In the genomic region with DNA sequence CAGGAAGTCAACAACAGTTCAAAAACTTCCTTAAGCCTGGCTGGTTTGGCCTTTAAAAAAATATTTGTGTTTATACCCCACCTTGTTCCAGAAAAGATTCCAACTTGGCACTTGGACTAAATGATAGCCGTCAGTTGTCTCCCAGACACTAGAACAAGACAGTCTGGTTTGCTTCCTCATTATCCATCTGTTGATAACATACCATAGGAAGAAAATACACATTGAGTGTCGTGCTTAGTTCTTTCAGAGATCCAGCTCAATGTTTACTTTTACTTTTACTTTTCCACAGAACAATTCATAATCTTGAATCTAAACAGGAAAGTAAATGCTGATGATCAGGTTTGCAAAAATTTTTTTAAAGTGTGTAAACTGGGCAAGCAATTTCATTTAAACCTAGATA, we compare ENCODE assay signal across 14 cellular contexts. TPM values are rescaled to one million over a fixed set of nuclear protein-coding genes. Genes with fewer than 3 reads are reported as not detected.
DNase-seq lines count a peak whose midpoint lies in the region; ATAC-seq, FAIRE-seq and TF ChIP-seq lines count a peak whose summit lies in the region.
"Had no signal": no experiment of that assay in that cellular context is flagged by ENCODE, and none has a peak within 500 bp of the region (broad histone marks: within the 10 kb centered on the region; RNA-seq: fewer than 3 reads in every experiment).

No MANE protein-coding gene starts in this region.

- H3K4me1 Mint-ChIP-seq in WTC11 (peaks cover 21% of the 10 kb centered on the region), type B pancreatic cell (ENCODE audit: unreplicated experiment) (peaks cover 20% of the 10 kb centered on the region)

- 22 to 27% methylated on average over 2 of the region's 2 CpGs for WGBS in heart right ventricle, 2 donors

- H3K4me3 ChIP-seq in heart right ventricle, result peak overlapping the region in 3 of 10 donors; percentile 9 to 16 (median 11)
- no peak overlapping the region for H3K4me3 ChIP-seq in keratinocyte (ENCODE audit: control insufficient read depth in 2 of 3, extremely low read depth in 1 of 3, insufficient read depth in 2 of 3, low read depth in 1 of 3, low read length in 3 of 3)
- H3K4me3 ChIP-seq: SJCRH30, upper lobe of right lung had no signal

- no peaks in the 10 kb centered on the region for H3K9me1 ChIP-seq in keratinocyte (ENCODE audit: control insufficient read depth, extremely low read depth, insufficient read depth, low read length)

- POLR2A ChIA-PET in WTC11 (lab: Charles Lee), result no interaction called here

- DNase-seq in heart right ventricle, result no peak
- no peak for DNase-seq in Right ventricle myocardium superior
- DNase-seq in WTC11 (ENCODE audit: low spot score), result no peak
- DNase-seq in keratinocyte (ENCODE audit: low read depth, low spot score), result no peak
- DNase-seq in type B pancreatic cell (ENCODE audit: extremely low spot score, unreplicated experiment), result no peak
- no peak for DNase-seq in mesenteric fat pad (ENCODE audit: low spot score)
- DNase-seq: GOT3, NCI-H1417 treated with DMSO at 0.1 percent for 48 hours, SJCRH30, upper lobe of right lung had no signal

- intact Hi-C loops in heart right ventricle (cut with DNase I), result no loop called here
- intact Hi-C loops in Right ventricle myocardium superior (cut with DNase I), result no loop called here

- H3K9me3 Mint-ChIP-seq in WTC11 (no peaks in the 10 kb centered on the region), type B pancreatic cell (no peaks in the 10 kb centered on the region)

- peak overlapping the region; percentile 31 for H3K4me2 ChIP-seq in keratinocyte (ENCODE audit: control insufficient read depth, extremely low read depth, insufficient read depth, low read depth, low read length)

- no peaks in the 10 kb centered on the region for H3K36me3 ChIP-seq in heart right ventricle
- no peaks in the 10 kb centered on the region for H3K36me3 ChIP-seq in keratinocyte (ENCODE audit: control insufficient read depth in 2 of 2, extremely low read depth in 1 of 2, insufficient read depth in 2 of 2, low read length in 2 of 2)
- H3K36me3 ChIP-seq: SJCRH30, upper lobe of right lung had no signal

- ATAC-seq in heart right ventricle (no peak), Right ventricle myocardium superior (ENCODE audit: poor library complexity) (no peak), WTC11 (no peak), GM21528 (IDR thresholded peaks at IDR 0.05; ENCODE audit: low FRiP score, unreplicated experiment) (no peak), GM18858 (IDR thresholded peaks at IDR 0.05; ENCODE audit: unreplicated experiment) (no peak)
- ATAC-seq: upper lobe of right lung had no signal

- H3K4me1 ChIP-seq in heart right ventricle, result peaks cover 0 to 39% (median 25%) of the 10 kb centered on the region in 9 donors
- H3K4me1 ChIP-seq in keratinocyte (ENCODE audit: control insufficient read depth, extremely low read depth, insufficient read depth, low read length), result peaks cover 9% of the 10 kb centered on the region

- no peaks in the 10 kb centered on the region for H3K36me3 Mint-ChIP-seq in WTC11
- peaks cover 4% of the 10 kb centered on the region for H3K36me3 Mint-ChIP-seq in type B pancreatic cell

- no peak overlapping the region for H3K4me3 Mint-ChIP-seq in WTC11
- H3K4me3 Mint-ChIP-seq in type B pancreatic cell, result peak overlapping the region; percentile 78

- TF ChIP-seq CTCF in heart right ventricle (IDR thresholded peaks at IDR 0.05) (no peak), WTC11 (IDR thresholded peaks at IDR 0.05) (no peak), keratinocyte (optimal IDR thresholded peaks at IDR 0.05 in 1 of 3, IDR thresholded peaks at IDR 0.05 in 1 of 3, conservative IDR thresholded peaks at IDR 0.05 in 1 of 3; ENCODE audit: extremely low read depth in 1 of 3, insufficient read depth in 2 of 3, low read length in 3 of 3) (no peak), type B pancreatic cell (conservative IDR thresholded peaks at IDR 0.05) (no peak)

- H3K27me3 ChIP-seq in heart right ventricle (no peaks in the 10 kb centered on the region), keratinocyte (ENCODE audit: control insufficient read depth, extremely low read depth, insufficient read depth, low read length) (no peaks in the 10 kb centered on the region)
- H3K27me3 ChIP-seq: SJCRH30, upper lobe of right lung had no signal

- H3K9me3 ChIP-seq in heart right ventricle (no peaks in the 10 kb centered on the region), keratinocyte (ENCODE audit: control insufficient read depth, low read depth, low read length) (no peaks in the 10 kb centered on the region)
- H3K9me3 ChIP-seq: Caco-2, SJCRH30, upper lobe of right lung had no signal

- peaks cover 21% of the 10 kb centered on the region for H3K79me2 ChIP-seq in keratinocyte (ENCODE audit: control insufficient read depth, insufficient read depth, low read length)

- H3K27ac Mint-ChIP-seq in WTC11 (peak overlapping the region; percentile 53; the same call in 1 of the 2 replicates), type B pancreatic cell (peak overlapping the region; percentile 86)

- H4K20me1 ChIP-seq in keratinocyte (ENCODE audit: control insufficient read depth, extremely low read depth, insufficient read depth, low read length), result no peaks in the 10 kb centered on the region

- H3K27me3 Mint-ChIP-seq in WTC11 (ENCODE audit: low read depth) (no peaks in the 10 kb centered on the region), type B pancreatic cell (no peaks in the 10 kb centered on the region)

- CTCF ChIA-PET in WTC11 (lab: Charles Lee), result no interaction called here

- H3K27ac ChIP-seq in heart right ventricle (peak overlapping the region in 7 of 10 donors; percentile 21 to 100 (median 33)), keratinocyte (ENCODE audit: control insufficient read depth, insufficient read depth, low read length) (no peak overlapping the region)
- H3K27ac ChIP-seq: SJCRH30, upper lobe of right lung had no signal

- peak; percentile 43 for FAIRE-seq in keratinocyte (lab: Jason Lieb, UNC)
- FAIRE-seq: colon had no signal

- peak overlapping the region; percentile 87 for H2AFZ ChIP-seq in keratinocyte (ENCODE audit: control insufficient read depth, low read length)

- H3K9ac ChIP-seq in keratinocyte (ENCODE audit: control insufficient read depth, extremely low read depth, insufficient read depth, low read length), result no peak overlapping the region

- dilution Hi-C loops in keratinocyte (cut with MboI; ENCODE audit: extremely low pct_ligation_motif_present, low sequenced_read_pairs), result no loop called here

TF ChIP-seq in WTC11, 78 proteins besides CTCF, POLR2A, EP300 and RAD21 (continues in another document):
- TF ChIP-seq, protein P1, sequence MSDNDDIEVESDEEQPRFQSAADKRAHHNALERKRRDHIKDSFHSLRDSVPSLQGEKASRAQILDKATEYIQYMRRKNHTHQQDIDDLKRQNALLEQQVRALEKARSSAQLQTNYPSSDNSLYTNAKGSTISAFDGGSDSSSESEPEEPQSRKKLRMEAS (CRISPR knock-in tag; IDR thresholded peaks at IDR 0.05), result no peak
- TF ChIP-seq ZNF671 (CRISPR knock-in tag; IDR thresholded peaks at IDR 0.05) (no peak), PRRX2 (CRISPR knock-in tag; IDR thresholded peaks at IDR 0.05) (no peak), GTF2I (CRISPR knock-in tag; conservative IDR thresholded peaks at IDR 0.05) (no peak)
- TF ChIP-seq, protein P2, sequence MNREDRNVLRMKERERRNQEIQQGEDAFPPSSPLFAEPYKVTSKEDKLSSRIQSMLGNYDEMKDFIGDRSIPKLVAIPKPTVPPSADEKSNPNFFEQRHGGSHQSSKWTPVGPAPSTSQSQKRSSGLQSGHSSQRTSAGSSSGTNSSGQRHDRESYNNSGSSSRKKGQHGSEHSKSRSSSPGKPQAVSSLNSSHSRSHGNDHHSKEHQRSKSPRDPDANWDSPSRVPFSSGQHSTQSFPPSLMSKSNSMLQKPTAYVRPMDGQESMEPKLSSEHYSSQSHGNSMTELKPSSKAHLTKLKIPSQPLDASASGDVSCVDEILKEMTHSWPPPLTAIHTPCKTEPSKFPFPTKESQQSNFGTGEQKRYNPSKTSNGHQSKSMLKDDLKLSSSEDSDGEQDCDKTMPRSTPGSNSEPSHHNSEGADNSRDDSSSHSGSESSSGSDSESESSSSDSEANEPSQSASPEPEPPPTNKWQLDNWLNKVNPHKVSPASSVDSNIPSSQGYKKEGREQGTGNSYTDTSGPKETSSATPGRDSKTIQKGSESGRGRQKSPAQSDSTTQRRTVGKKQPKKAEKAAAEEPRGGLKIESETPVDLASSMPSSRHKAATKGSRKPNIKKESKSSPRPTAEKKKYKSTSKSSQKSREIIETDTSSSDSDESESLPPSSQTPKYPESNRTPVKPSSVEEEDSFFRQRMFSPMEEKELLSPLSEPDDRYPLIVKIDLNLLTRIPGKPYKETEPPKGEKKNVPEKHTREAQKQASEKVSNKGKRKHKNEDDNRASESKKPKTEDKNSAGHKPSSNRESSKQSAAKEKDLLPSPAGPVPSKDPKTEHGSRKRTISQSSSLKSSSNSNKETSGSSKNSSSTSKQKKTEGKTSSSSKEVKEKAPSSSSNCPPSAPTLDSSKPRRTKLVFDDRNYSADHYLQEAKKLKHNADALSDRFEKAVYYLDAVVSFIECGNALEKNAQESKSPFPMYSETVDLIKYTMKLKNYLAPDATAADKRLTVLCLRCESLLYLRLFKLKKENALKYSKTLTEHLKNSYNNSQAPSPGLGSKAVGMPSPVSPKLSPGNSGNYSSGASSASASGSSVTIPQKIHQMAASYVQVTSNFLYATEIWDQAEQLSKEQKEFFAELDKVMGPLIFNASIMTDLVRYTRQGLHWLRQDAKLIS (CRISPR knock-in tag; IDR thresholded peaks at IDR 0.05; ENCODE audit: borderline replicate concordance), result no peak

RNA-seq across cellular contexts. Expression of a gene that starts 2.4 kb away (rescaled TPM):
- 10 to 100 TPM in 6 of 10 donors, 1 to 10 TPM in 4; 9.4 to 12.7 (median 10.5) TPM for total RNA-seq in heart right ventricle
- polyA plus RNA-seq in heart right ventricle, result 10 to 100 TPM in 1 of 2 donors, 1 to 10 TPM in 1; 8.3 to 12.6 TPM
- total RNA-seq in Right ventricle myocardium superior, result 8.8 TPM
- 12.4 to 14.6 TPM (median 13.5 TPM) in 3 replicates for total RNA-seq in WTC11 (2021)
- polyA plus RNA-seq in keratinocyte, result 9.5 to 18.2 TPM (median 10.6 TPM) in 3 replicates
- 8.0 TPM for polyA plus RNA-seq in keratinocyte (2011; ENCODE audit: low read depth)
- 6.7 and 14.4 TPM in 2 replicates for polyA plus RNA-seq in keratinocyte (2011; cell fraction: cytosol; rRNA removed)
- polyA plus RNA-seq in keratinocyte (2011; cell fraction: nucleus; rRNA removed), result 10.0 and 13.1 TPM in 2 replicates
- 11.2 and 11.5 TPM in 2 replicates for polyA plus RNA-seq in keratinocyte (2012; ENCODE audit: low replicate concordance)
- polyA minus RNA-seq in keratinocyte, result 4.6 to 24.4 TPM (median 12.1 TPM) in 3 replicates
- 9.4 TPM for polyA minus RNA-seq in keratinocyte (2011; cell fraction: cytosol; rRNA and poly(A)+ RNA removed)
- polyA minus RNA-seq in keratinocyte (2011; cell fraction: nucleus; rRNA and poly(A)+ RNA removed), result 9.5 and 22.2 TPM in 2 replicates
- total RNA-seq in type B pancreatic cell (ENCODE audit: low replicate concordance), result 21.5 and 23.3 TPM in 2 replicates
- 22.2 TPM for total RNA-seq in mesenteric fat pad
